In genomic region chr19:58345558-58345957, GRCh38 we compare ENCODE assay signal across 15 cellular contexts. TPM values are rescaled to one million over a fixed set of nuclear protein-coding genes. Genes with fewer than 3 reads are reported as not detected.
A peak's percentile ranks its signal among the peaks of the same experiment; 100 is the strongest.
DNase-seq lines count a peak whose midpoint lies in the region; ATAC-seq, FAIRE-seq and TF ChIP-seq lines count a peak whose summit lies in the region.
"Had no signal": no experiment of that assay in that cellular context is flagged by ENCODE, and none has a peak within 500 bp of the region (broad histone marks: within the 10 kb centered on the region; RNA-seq: fewer than 3 reads in every experiment).

No MANE protein-coding gene starts in this region.

- no peak overlapping the region for H3K27ac ChIP-seq in suprapubic skin
- H3K27ac ChIP-seq: KMS-11, upper lobe of left lung had no signal

- H3K36me3 Mint-ChIP-seq in activated naive CD4-positive, alpha-beta T cell treated with anti-CD3 and anti-CD28 coated beads, Interleukin-2, amount 10 ng/mL, durations not matched to agents 7 days and 5 days, result peaks cover 21% of the 10 kb centered on the region
- H3K36me3 Mint-ChIP-seq in activated CD8-positive, alpha-beta T cell treated with anti-CD3 and anti-CD28 coated beads, Interleukin-2, amount 10 ng/mL, durations not matched to agents 7 days and 5 days (ENCODE audit: low read depth), result peaks cover 25% of the 10 kb centered on the region
- peaks cover 14% of the 10 kb centered on the region for H3K36me3 Mint-ChIP-seq in memory B cell

- peak overlapping the region; percentile 86 for H3K4me3 Mint-ChIP-seq in activated naive CD4-positive, alpha-beta T cell treated with anti-CD3 and anti-CD28 coated beads, Interleukin-2, amount 10 ng/mL, durations not matched to agents 7 days and 5 days
- H3K4me3 Mint-ChIP-seq in activated CD8-positive, alpha-beta T cell treated with anti-CD3 and anti-CD28 coated beads, Interleukin-2, amount 10 ng/mL, durations not matched to agents 7 days and 5 days, result peak overlapping the region; percentile 95
- peak overlapping the region; percentile 98 for H3K4me3 Mint-ChIP-seq in memory B cell

- H3K36me3 ChIP-seq in suprapubic skin, result peaks cover 4% of the 10 kb centered on the region

- TF ChIP-seq EP300 in suprapubic skin (IDR thresholded peaks at IDR 0.05), result no peak

- 63% methylated on average over 5 of the region's 5 CpGs for WGBS in suprapubic skin

- no peak for ATAC-seq in activated CD8-positive, alpha-beta T cell treated with anti-CD3 and anti-CD28 coated beads, Interleukin-2, amount 10 ng/mL, durations not matched to agents 7 days and 5 days
- no peak for ATAC-seq in memory B cell (ENCODE audit: low read depth)

- H3K27ac Mint-ChIP-seq in activated naive CD4-positive, alpha-beta T cell treated with anti-CD3 and anti-CD28 coated beads, Interleukin-2, amount 10 ng/mL, durations not matched to agents 7 days and 5 days, result no peak overlapping the region
- peak overlapping the region; percentile 6 for H3K27ac Mint-ChIP-seq in activated CD8-positive, alpha-beta T cell treated with anti-CD3 and anti-CD28 coated beads, Interleukin-2, amount 10 ng/mL, durations not matched to agents 7 days and 5 days
- H3K27ac Mint-ChIP-seq in memory B cell, result no peak overlapping the region

- no peak for TF ChIP-seq CTCF in suprapubic skin (IDR thresholded peaks at IDR 0.05)

- CTCF ChIA-PET in activated naive CD4-positive, alpha-beta T cell treated with anti-CD3 and anti-CD28 coated beads, Interleukin-2, amount 10 ng/mL, durations not matched to agents 7 days and 5 days (lab: Charles Lee), result no interaction called here
- CTCF ChIA-PET in activated CD8-positive, alpha-beta T cell treated with anti-CD3 and anti-CD28 coated beads, Interleukin-2, amount 10 ng/mL, durations not matched to agents 7 days and 5 days (lab: Charles Lee), result no interaction called here

- peaks cover 36% of the 10 kb centered on the region for H3K27me3 Mint-ChIP-seq in activated naive CD4-positive, alpha-beta T cell treated with anti-CD3 and anti-CD28 coated beads, Interleukin-2, amount 10 ng/mL, durations not matched to agents 7 days and 5 days
- H3K27me3 Mint-ChIP-seq in activated CD8-positive, alpha-beta T cell treated with anti-CD3 and anti-CD28 coated beads, Interleukin-2, amount 10 ng/mL, durations not matched to agents 7 days and 5 days (ENCODE audit: low read depth), result no peaks in the 10 kb centered on the region
- H3K27me3 Mint-ChIP-seq in memory B cell, result no peaks in the 10 kb centered on the region

- peaks cover 29% of the 10 kb centered on the region for H3K4me1 Mint-ChIP-seq in activated naive CD4-positive, alpha-beta T cell treated with anti-CD3 and anti-CD28 coated beads, Interleukin-2, amount 10 ng/mL, durations not matched to agents 7 days and 5 days
- H3K4me1 Mint-ChIP-seq in activated CD8-positive, alpha-beta T cell treated with anti-CD3 and anti-CD28 coated beads, Interleukin-2, amount 10 ng/mL, durations not matched to agents 7 days and 5 days (ENCODE audit: low read depth), result peaks cover 32% of the 10 kb centered on the region
- H3K4me1 Mint-ChIP-seq in memory B cell, result peaks cover 11% of the 10 kb centered on the region

- H3K4me1 ChIP-seq in suprapubic skin, result peaks cover 21% of the 10 kb centered on the region

- no peak for DNase-seq in activated naive CD4-positive, alpha-beta T cell treated with anti-CD3 and anti-CD28 coated beads, Interleukin-2, amount 10 ng/mL, durations not matched to agents 7 days and 5 days
- DNase-seq in activated naive CD4-positive, alpha-beta T cell (lab: John Stamatoyannopoulos, UW), result no peak
- no peak for DNase-seq in activated CD8-positive, alpha-beta T cell treated with anti-CD3 and anti-CD28 coated beads, Interleukin-2, amount 10 ng/mL, durations not matched to agents 7 days and 5 days
- DNase-seq in memory B cell (ENCODE audit: low spot score in 2 of 2) (no peak), suprapubic skin (ENCODE audit: low spot score in 2 of 2) (no peak), GM12892 (ENCODE audit: insufficient read length) (no peak), NCI-H1105 (lab: John Stamatoyannopoulos, UW) (no peak)
- DNase-seq in stimulated activated CD4-positive, alpha-beta T cell treated with anti-CD3 and anti-CD28 coated beads, Interleukin-4, amount 100 ng/mL, for 4 hours, result no peak
- DNase-seq: foreskin fibroblast, mesendoderm, NCI-H187, NCI-H526, T1000, upper lobe of left lung had no signal

- TF ChIP-seq POLR2A in suprapubic skin (IDR thresholded peaks at IDR 0.05) (no peak), GM12892 (IDR thresholded peaks at IDR 0.05; ENCODE audit: low read depth, low read length) (no peak)

- FAIRE-seq in GM12892 (lab: Jason Lieb, UNC), result no peak

- H3K9me3 ChIP-seq in suprapubic skin, result no peaks in the 10 kb centered on the region
- H3K9me3 ChIP-seq: upper lobe of left lung had no signal

- peaks cover 28% of the 10 kb centered on the region for H3K27me3 ChIP-seq in suprapubic skin

- POLR2A ChIA-PET in activated CD8-positive, alpha-beta T cell treated with anti-CD3 and anti-CD28 coated beads, Interleukin-2, amount 10 ng/mL, durations not matched to agents 7 days and 5 days (lab: Charles Lee), result no interaction called here

- H3K4me3 ChIP-seq in suprapubic skin, result no peak overlapping the region
- H3K4me3 ChIP-seq: upper lobe of left lung had no signal

- H3K9me3 Mint-ChIP-seq in activated naive CD4-positive, alpha-beta T cell treated with anti-CD3 and anti-CD28 coated beads, Interleukin-2, amount 10 ng/mL, durations not matched to agents 7 days and 5 days, result peaks cover 6% of the 10 kb centered on the region
- H3K9me3 Mint-ChIP-seq in activated CD8-positive, alpha-beta T cell treated with anti-CD3 and anti-CD28 coated beads, Interleukin-2, amount 10 ng/mL, durations not matched to agents 7 days and 5 days (ENCODE audit: insufficient read depth), result no peaks in the 10 kb centered on the region
- peaks cover 2% of the 10 kb centered on the region for H3K9me3 Mint-ChIP-seq in memory B cell

RNA-seq across cellular contexts. Expression of gene A1BG, which starts 7.7 kb away (rescaled TPM):
- total RNA-seq in activated CD8-positive, alpha-beta T cell treated with anti-CD3 and anti-CD28 coated beads, Interleukin-2, amount 10 ng/mL, durations not matched to agents 7 days and 5 days, result 10 to 100 TPM; 14.9 to 17.5 TPM
- 10 to 100 TPM in 2 of 4 donors, 1 to 10 TPM in 2; 1.0 to 14.9 (median 8.1) TPM for total RNA-seq in suprapubic skin
- 4.8 TPM for polyA plus RNA-seq in GM12892 (2012; ENCODE audit: missing spikeins)

RNA-seq across cellular contexts. Expression of gene ZNF497, which starts 17.0 kb away (rescaled TPM):
- total RNA-seq in activated CD8-positive, alpha-beta T cell treated with anti-CD3 and anti-CD28 coated beads, Interleukin-2, amount 10 ng/mL, durations not matched to agents 7 days and 5 days, result 1 to 10 TPM; 1.5 to 1.7 TPM
- total RNA-seq in suprapubic skin, result 1 to 10 TPM; 2.4 to 4.8 (median 3.4) TPM
- polyA plus RNA-seq in GM12892 (2012; ENCODE audit: missing spikeins), result 0.36 TPM

RNA-seq across cellular contexts. Expression of gene ZSCAN22, which starts 18.8 kb away (rescaled TPM):
- total RNA-seq in activated CD8-positive, alpha-beta T cell treated with anti-CD3 and anti-CD28 coated beads, Interleukin-2, amount 10 ng/mL, durations not matched to agents 7 days and 5 days, result 1 to 10 TPM; 4.8 to 5.2 TPM
- 1 to 10 TPM; 4.3 to 7.6 (median 5.6) TPM for total RNA-seq in suprapubic skin
- polyA plus RNA-seq in GM12892 (2012; ENCODE audit: missing spikeins), result 1.8 TPM

RNA-seq across cellular contexts. Expression of gene ZNF837, which starts 35.3 kb away (rescaled TPM):
- 1 to 10 TPM; 1.3 to 1.5 TPM for total RNA-seq in activated CD8-positive, alpha-beta T cell treated with anti-CD3 and anti-CD28 coated beads, Interleukin-2, amount 10 ng/mL, durations not matched to agents 7 days and 5 days
- total RNA-seq in suprapubic skin, result 1 to 10 TPM; 2.6 to 6.2 (median 4.3) TPM
- polyA plus RNA-seq in GM12892 (2012; ENCODE audit: missing spikeins), result not detected

RNA-seq across cellular contexts. Expression of gene ERVK3-1, which starts 40.4 kb away (rescaled TPM):
- total RNA-seq in activated CD8-positive, alpha-beta T cell treated with anti-CD3 and anti-CD28 coated beads, Interleukin-2, amount 10 ng/mL, durations not matched to agents 7 days and 5 days, result 10 to 100 TPM; 60.7 to 61.9 TPM
- total RNA-seq in suprapubic skin, result 10 to 100 TPM; 36.9 to 70.3 (median 42.1) TPM
- polyA plus RNA-seq in GM12892 (2012; ENCODE audit: missing spikeins), result 36.2 TPM
